In the genomic region with DNA sequence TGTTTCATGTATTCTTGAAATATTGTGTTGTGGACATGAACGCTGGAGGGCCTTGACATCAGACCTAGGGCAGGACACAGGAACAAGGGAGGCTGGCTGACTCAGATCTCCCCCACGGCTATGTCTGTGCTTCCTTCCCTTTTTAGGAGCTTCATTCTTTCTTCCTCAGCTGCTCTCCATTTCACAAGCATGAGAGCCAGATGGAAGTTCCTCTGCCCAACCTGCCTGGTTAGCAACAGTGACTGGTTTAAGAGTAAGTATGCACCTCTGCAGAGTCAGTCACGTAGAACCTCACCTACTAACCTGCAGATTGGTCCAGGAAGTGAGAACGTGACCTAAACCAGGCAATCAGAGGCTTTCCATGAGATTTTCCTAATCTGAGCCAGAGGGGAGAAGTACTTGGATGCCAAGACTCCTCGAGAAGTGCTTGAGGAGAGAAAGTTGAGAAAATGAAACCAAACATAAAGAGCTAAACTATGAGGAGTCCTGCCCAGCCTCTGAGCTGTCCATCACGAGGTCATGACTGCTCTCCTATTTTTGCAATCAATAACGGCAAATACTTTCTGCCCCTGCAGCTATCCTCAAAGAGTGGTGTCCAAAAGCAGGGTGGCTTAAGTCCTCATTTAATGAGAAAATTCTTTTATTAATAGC, we compare ENCODE assay signal across 10 cellular contexts.
DNase-seq lines count a peak whose midpoint lies in the region; ATAC-seq and TF ChIP-seq lines count a peak whose summit lies in the region.
"Had no signal": no experiment of that assay in that cellular context is flagged by ENCODE, and none has a peak within 500 bp of the region (broad histone marks: within the 10 kb centered on the region; RNA-seq: fewer than 3 reads in every experiment).

No MANE protein-coding gene starts in this region.

- CTCF ChIA-PET in activated CD8-positive, alpha-beta T cell treated with anti-CD3 and anti-CD28 coated beads for 36 hours (lab: Charles Lee) = no interaction called here

- no peaks in the 10 kb centered on the region for H3K9me3 ChIP-seq in breast epithelium

- peak overlapping the region in 2 of 3 donors; percentile 8 to 12 for H3K4me3 ChIP-seq in breast epithelium

- ATAC-seq in HG03432 (IDR thresholded peaks at IDR 0.05; ENCODE audit: unreplicated experiment) = no peak
- ATAC-seq in activated CD8-positive, alpha-beta T cell treated with anti-CD3 and anti-CD28 coated beads for 36 hours = no peak
- ATAC-seq: left colon had no signal

- POLR2A ChIA-PET in activated CD8-positive, alpha-beta T cell treated with anti-CD3 and anti-CD28 coated beads for 36 hours (lab: Charles Lee) = interaction anchor here (0.7 kb wide), 1 partner anchor 1215 kb away, joined by 3 read pairs; no protein-coding TSS in a partner anchor

- no peaks in the 10 kb centered on the region for H3K36me3 Mint-ChIP-seq in activated CD8-positive, alpha-beta T cell treated with anti-CD3 and anti-CD28 coated beads for 36 hours (ENCODE audit: low read depth)

- no peak overlapping the region for H3K4me3 Mint-ChIP-seq in activated CD8-positive, alpha-beta T cell treated with anti-CD3 and anti-CD28 coated beads for 36 hours

- H3K27ac ChIP-seq in breast epithelium = peak overlapping the region in 1 of 2 donors; percentile 20

- peak; percentile 58 for DNase-seq in AG08395 (ENCODE audit: low spot score)
- peak; percentile 92 to 94 for DNase-seq in Kasumi-1 (lab: John Stamatoyannopoulos, UW)
- DNase-seq in breast epithelium (ENCODE audit: low spot score in 2 of 2) = no peak
- DNase-seq in medulla oblongata (ENCODE audit: extremely low spot score) = peak; percentile 80
- DNase-seq in activated CD8-positive, alpha-beta T cell treated with anti-CD3 and anti-CD28 coated beads for 36 hours = no peak
- no peak for DNase-seq in RKO (ENCODE audit: low spot score)
- no peak for DNase-seq in NCI-H446 treated with DMSO at 0.1 percent for 48 hours (lab: John Stamatoyannopoulos, UW)
- DNase-seq: stimulated activated CD4-positive, alpha-beta T cell treated with anti-CD3 and anti-CD28 coated beads, Interleukin-2, amount 100 ng/mL, for 48 hours had no signal

- TF ChIP-seq POLR2A in breast epithelium (IDR thresholded peaks at IDR 0.05) = no peak

- no peak overlapping the region for H3K27ac Mint-ChIP-seq in activated CD8-positive, alpha-beta T cell treated with anti-CD3 and anti-CD28 coated beads for 36 hours

- TF ChIP-seq CTCF in breast epithelium (IDR thresholded peaks at IDR 0.05) = no peak
- TF ChIP-seq CTCF in activated CD8-positive, alpha-beta T cell treated with anti-CD3 and anti-CD28 coated beads for 36 hours (IDR thresholded peaks at IDR 0.05) = no peak

- H3K27me3 ChIP-seq in breast epithelium = no peaks in the 10 kb centered on the region

- no peaks in the 10 kb centered on the region for H3K4me1 ChIP-seq in breast epithelium

- intact Hi-C loops in breast epithelium (cut with DNase I; ENCODE audit: low total_unique reads) = no loop called here
- intact Hi-C loops in activated CD8-positive, alpha-beta T cell treated with anti-CD3 and anti-CD28 coated beads for 36 hours (cut with micrococcal nuclease) = no loop called here

- no peaks in the 10 kb centered on the region for H3K4me1 Mint-ChIP-seq in activated CD8-positive, alpha-beta T cell treated with anti-CD3 and anti-CD28 coated beads for 36 hours (ENCODE audit: low read depth)

- H3K36me3 ChIP-seq in breast epithelium = no peaks in the 10 kb centered on the region

- peaks cover 2% of the 10 kb centered on the region for H3K9me3 Mint-ChIP-seq in activated CD8-positive, alpha-beta T cell treated with anti-CD3 and anti-CD28 coated beads for 36 hours

- H3K27me3 Mint-ChIP-seq in activated CD8-positive, alpha-beta T cell treated with anti-CD3 and anti-CD28 coated beads for 36 hours = peaks cover 9% of the 10 kb centered on the region

Comparison
In these comparisons a context has a peak if more than half of its experiments do, and no peak if none do; other contexts are left out.
1. DNase-seq: peak in AG08395 (single experiment), Kasumi-1 (2 of 2) and medulla oblongata (single experiment); none in breast epithelium (0 of 2), activated CD8-positive, alpha-beta T cell treated with anti-CD3 and anti-CD28 coated beads for 36 hours (single experiment), RKO (single experiment) and NCI-H446 treated with DMSO at 0.1 percent for 48 hours (single experiment).